Comparison of ENCODE assay signal across 10 cellular contexts in the genomic region with DNA sequence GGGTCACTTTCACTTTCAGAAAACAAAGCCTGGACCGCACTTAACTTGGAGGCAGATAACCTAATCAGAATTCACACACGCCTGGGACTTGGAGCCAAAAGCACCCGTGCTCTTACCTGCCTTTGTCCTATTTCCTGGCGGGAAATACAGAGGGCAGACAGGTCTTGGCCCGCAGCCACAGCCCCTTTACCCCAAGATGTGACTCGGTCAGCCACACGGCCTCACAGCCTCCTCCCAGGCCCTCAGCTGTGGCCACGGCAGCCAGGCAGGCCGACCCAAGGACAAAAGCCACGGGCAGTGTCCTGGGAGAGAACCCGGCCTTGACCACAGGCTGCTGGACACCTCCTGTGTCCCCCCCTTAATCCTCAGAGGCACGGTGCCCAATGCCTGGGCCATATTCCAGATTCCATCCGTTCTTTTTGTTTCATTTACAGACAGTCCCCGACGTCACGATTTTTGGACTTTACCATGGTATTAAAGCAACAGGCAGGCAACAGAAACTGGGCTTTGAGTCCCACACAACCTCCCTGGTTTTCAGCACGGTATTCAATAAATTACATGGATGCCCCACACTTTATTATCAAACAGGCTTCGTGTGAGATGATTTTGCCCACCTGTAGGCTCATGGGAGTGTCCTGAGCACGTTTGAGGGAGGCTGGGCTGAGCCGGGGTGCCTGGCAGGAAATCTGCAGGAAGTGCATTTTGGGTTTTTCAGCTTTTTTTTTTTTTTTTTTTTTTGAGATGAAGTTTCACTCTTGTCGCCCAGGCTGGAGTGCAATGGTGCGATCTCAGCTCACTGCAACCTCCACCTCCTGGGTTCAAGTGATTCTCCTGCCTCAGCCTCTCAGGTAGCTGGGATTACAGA. TPM values are rescaled to one million over a fixed set of nuclear protein-coding genes. Genes with fewer than 3 reads are reported as not detected.
DNase-seq lines count a peak whose midpoint lies in the region; ATAC-seq, FAIRE-seq and TF ChIP-seq lines count a peak whose summit lies in the region.
"Had no signal": no experiment of that assay in that cellular context is flagged by ENCODE, and none has a peak within 500 bp of the region (broad histone marks: within the 10 kb centered on the region; RNA-seq: fewer than 3 reads in every experiment).

No MANE protein-coding gene starts in this region.

- no peaks in the 10 kb centered on the region for H3K9me3 Mint-ChIP-seq in WTC11
- H3K9me3 Mint-ChIP-seq: memory B cell had no signal

- intact Hi-C loops in head of caudate nucleus (cut with DNase I) (no loop called here), posterior cingulate gyrus (cut with DNase I) (no loop called here)

- DNase-seq in WTC11 (ENCODE audit: low spot score) (no peak), head of caudate nucleus (peak in 34 of 42 donors; percentile 12 to 70 (median 39)), posterior cingulate gyrus (peak in 6 of 10 donors; percentile 25 to 86 (median 38)), GM12892 (ENCODE audit: insufficient read length) (no peak), germinal center (ENCODE audit: low spot score) (no peak)
- DNase-seq: activated gamma-delta T cell treated with Interleukin-2 at 50 U/mL for 16 hours had no signal

- H3K27ac Mint-ChIP-seq in WTC11, result peak overlapping the region; percentile 42; the same call in 1 of the 2 replicates
- H3K27ac Mint-ChIP-seq: memory B cell had no signal

- ATAC-seq in WTC11, result no peak
- no peak for ATAC-seq in GM19455 (IDR thresholded peaks at IDR 0.05; ENCODE audit: unreplicated experiment)
- ATAC-seq in GM21381 (IDR thresholded peaks at IDR 0.05; ENCODE audit: unreplicated experiment), result no peak

- no peaks in the 10 kb centered on the region for H4K20me1 ChIP-seq in BLaER1

- peak overlapping the region; percentile 47 for H3K4me2 ChIP-seq in BLaER1

- H3K4me3 ChIP-seq in BLaER1, result no peak overlapping the region

- H3K36me3 Mint-ChIP-seq in WTC11, result no peaks in the 10 kb centered on the region
- H3K36me3 Mint-ChIP-seq: memory B cell had no signal

- POLR2A ChIA-PET in WTC11 (lab: Charles Lee), result no interaction called here

- H3K27ac ChIP-seq in BLaER1, result no peak overlapping the region

- CTCF ChIA-PET in WTC11 (lab: Charles Lee), result interaction anchor here (0.7 to 1.6 kb wide), 2 partner anchors 30 to 852 kb away, joined by 3 to 4 read pairs; a partner anchor contains a TSS

- no peak for FAIRE-seq in GM12892 (lab: Jason Lieb, UNC)

- peaks cover 23% of the 10 kb centered on the region for H3K4me1 ChIP-seq in BLaER1

- no peak for TF ChIP-seq POLR2A in GM12892 (IDR thresholded peaks at IDR 0.05; ENCODE audit: low read depth, low read length)

- peaks cover 8% of the 10 kb centered on the region for H3K4me1 Mint-ChIP-seq in WTC11
- H3K4me1 Mint-ChIP-seq: memory B cell had no signal

- H3K27me3 ChIP-seq in BLaER1, result no peaks in the 10 kb centered on the region

- H3K36me3 ChIP-seq in BLaER1, result no peaks in the 10 kb centered on the region

- no peak overlapping the region for H3K9ac ChIP-seq in BLaER1

- H3K27me3 Mint-ChIP-seq in WTC11 (ENCODE audit: low read depth), result no peaks in the 10 kb centered on the region

- H3K9me3 ChIP-seq in BLaER1, result no peaks in the 10 kb centered on the region

- H3K4me3 Mint-ChIP-seq in WTC11, result no peak overlapping the region
- H3K4me3 Mint-ChIP-seq: memory B cell had no signal

- no peak for TF ChIP-seq CTCF in WTC11 (IDR thresholded peaks at IDR 0.05)

TF ChIP-seq in WTC11, 78 proteins besides CTCF, POLR2A, EP300 and RAD21 (continues in another document):
- TF ChIP-seq, protein P1, sequence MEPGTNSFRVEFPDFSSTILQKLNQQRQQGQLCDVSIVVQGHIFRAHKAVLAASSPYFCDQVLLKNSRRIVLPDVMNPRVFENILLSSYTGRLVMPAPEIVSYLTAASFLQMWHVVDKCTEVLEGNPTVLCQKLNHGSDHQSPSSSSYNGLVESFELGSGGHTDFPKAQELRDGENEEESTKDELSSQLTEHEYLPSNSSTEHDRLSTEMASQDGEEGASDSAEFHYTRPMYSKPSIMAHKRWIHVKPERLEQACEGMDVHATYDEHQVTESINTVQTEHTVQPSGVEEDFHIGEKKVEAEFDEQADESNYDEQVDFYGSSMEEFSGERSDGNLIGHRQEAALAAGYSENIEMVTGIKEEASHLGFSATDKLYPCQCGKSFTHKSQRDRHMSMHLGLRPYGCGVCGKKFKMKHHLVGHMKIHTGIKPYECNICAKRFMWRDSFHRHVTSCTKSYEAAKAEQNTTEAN (CRISPR knock-in tag; IDR thresholded peaks at IDR 0.05), result no peak
- TF ChIP-seq, protein P2, sequence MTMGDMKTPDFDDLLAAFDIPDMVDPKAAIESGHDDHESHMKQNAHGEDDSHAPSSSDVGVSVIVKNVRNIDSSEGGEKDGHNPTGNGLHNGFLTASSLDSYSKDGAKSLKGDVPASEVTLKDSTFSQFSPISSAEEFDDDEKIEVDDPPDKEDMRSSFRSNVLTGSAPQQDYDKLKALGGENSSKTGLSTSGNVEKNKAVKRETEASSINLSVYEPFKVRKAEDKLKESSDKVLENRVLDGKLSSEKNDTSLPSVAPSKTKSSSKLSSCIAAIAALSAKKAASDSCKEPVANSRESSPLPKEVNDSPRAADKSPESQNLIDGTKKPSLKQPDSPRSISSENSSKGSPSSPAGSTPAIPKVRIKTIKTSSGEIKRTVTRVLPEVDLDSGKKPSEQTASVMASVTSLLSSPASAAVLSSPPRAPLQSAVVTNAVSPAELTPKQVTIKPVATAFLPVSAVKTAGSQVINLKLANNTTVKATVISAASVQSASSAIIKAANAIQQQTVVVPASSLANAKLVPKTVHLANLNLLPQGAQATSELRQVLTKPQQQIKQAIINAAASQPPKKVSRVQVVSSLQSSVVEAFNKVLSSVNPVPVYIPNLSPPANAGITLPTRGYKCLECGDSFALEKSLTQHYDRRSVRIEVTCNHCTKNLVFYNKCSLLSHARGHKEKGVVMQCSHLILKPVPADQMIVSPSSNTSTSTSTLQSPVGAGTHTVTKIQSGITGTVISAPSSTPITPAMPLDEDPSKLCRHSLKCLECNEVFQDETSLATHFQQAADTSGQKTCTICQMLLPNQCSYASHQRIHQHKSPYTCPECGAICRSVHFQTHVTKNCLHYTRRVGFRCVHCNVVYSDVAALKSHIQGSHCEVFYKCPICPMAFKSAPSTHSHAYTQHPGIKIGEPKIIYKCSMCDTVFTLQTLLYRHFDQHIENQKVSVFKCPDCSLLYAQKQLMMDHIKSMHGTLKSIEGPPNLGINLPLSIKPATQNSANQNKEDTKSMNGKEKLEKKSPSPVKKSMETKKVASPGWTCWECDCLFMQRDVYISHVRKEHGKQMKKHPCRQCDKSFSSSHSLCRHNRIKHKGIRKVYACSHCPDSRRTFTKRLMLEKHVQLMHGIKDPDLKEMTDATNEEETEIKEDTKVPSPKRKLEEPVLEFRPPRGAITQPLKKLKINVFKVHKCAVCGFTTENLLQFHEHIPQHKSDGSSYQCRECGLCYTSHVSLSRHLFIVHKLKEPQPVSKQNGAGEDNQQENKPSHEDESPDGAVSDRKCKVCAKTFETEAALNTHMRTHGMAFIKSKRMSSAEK (CRISPR knock-in tag; IDR thresholded peaks at IDR 0.05; ENCODE audit: borderline replicate concordance), result no peak
- TF ChIP-seq, protein P3, sequence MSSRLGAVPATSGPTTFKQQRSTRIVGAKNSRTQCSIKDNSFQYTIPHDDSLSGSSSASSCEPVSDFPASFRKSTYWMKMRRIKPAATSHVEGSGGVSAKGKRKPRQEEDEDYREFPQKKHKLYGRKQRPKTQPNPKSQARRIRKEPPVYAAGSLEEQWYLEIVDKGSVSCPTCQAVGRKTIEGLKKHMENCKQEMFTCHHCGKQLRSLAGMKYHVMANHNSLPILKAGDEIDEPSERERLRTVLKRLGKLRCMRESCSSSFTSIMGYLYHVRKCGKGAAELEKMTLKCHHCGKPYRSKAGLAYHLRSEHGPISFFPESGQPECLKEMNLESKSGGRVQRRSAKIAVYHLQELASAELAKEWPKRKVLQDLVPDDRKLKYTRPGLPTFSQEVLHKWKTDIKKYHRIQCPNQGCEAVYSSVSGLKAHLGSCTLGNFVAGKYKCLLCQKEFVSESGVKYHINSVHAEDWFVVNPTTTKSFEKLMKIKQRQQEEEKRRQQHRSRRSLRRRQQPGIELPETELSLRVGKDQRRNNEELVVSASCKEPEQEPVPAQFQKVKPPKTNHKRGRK (CRISPR knock-in tag; IDR thresholded peaks at IDR 0.05; ENCODE audit: borderline replicate concordance), result no peak
- TF ChIP-seq CREB1 (CRISPR knock-in tag; IDR thresholded peaks at IDR 0.05) (no peak), SMAD4 (CRISPR knock-in tag; IDR thresholded peaks at IDR 0.05) (no peak), NFYB (CRISPR knock-in tag; conservative IDR thresholded peaks at IDR 0.05; ENCODE audit: low read depth) (no peak), ZNF232 (CRISPR knock-in tag; IDR thresholded peaks at IDR 0.05) (no peak), FOXK1 (CRISPR knock-in tag; IDR thresholded peaks at IDR 0.05) (no peak)
- TF ChIP-seq, protein P4, sequence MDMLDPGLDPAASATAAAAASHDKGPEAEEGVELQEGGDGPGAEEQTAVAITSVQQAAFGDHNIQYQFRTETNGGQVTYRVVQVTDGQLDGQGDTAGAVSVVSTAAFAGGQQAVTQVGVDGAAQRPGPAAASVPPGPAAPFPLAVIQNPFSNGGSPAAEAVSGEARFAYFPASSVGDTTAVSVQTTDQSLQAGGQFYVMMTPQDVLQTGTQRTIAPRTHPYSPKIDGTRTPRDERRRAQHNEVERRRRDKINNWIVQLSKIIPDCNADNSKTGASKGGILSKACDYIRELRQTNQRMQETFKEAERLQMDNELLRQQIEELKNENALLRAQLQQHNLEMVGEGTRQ (CRISPR knock-in tag; IDR thresholded peaks at IDR 0.05), result no peak
- TF ChIP-seq, protein P5, sequence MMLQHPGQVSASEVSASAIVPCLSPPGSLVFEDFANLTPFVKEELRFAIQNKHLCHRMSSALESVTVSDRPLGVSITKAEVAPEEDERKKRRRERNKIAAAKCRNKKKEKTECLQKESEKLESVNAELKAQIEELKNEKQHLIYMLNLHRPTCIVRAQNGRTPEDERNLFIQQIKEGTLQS (CRISPR knock-in tag; conservative IDR thresholded peaks at IDR 0.05), result no peak
- TF ChIP-seq, protein P6, sequence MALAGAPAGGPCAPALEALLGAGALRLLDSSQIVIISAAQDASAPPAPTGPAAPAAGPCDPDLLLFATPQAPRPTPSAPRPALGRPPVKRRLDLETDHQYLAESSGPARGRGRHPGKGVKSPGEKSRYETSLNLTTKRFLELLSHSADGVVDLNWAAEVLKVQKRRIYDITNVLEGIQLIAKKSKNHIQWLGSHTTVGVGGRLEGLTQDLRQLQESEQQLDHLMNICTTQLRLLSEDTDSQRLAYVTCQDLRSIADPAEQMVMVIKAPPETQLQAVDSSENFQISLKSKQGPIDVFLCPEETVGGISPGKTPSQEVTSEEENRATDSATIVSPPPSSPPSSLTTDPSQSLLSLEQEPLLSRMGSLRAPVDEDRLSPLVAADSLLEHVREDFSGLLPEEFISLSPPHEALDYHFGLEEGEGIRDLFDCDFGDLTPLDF (CRISPR knock-in tag; IDR thresholded peaks at IDR 0.05), result no peak

RNA-seq across cellular contexts. Expression of a gene that starts 30.0 kb away (rescaled TPM):
- 91.6 to 97.7 TPM (median 93.9 TPM) in 3 replicates for total RNA-seq in WTC11 (2021)
- polyA plus RNA-seq in GM12892 (2012; ENCODE audit: missing spikeins), result 8.3 TPM

RNA-seq across cellular contexts. Expression of a gene that starts 34.9 kb away (rescaled TPM):
- 15.1 to 16.3 TPM (median 15.2 TPM) in 3 replicates for total RNA-seq in WTC11 (2021)
- polyA plus RNA-seq in GM12892 (2012; ENCODE audit: missing spikeins), result 0.25 TPM

RNA-seq across cellular contexts. Expression of a gene that starts 35.7 kb away (rescaled TPM):
- total RNA-seq in WTC11 (2021), result 89.8 to 96.1 TPM (median 90.4 TPM) in 3 replicates
- 0.45 TPM for polyA plus RNA-seq in GM12892 (2012; ENCODE audit: missing spikeins)

Comparison
In these comparisons a context has a peak if more than half of its experiments do, and no peak if none do; other contexts are left out.
1. DNase-seq: peak in head of caudate nucleus (34 of 42) and posterior cingulate gyrus (6 of 10); none in WTC11 (single experiment), GM12892 (single experiment) and germinal center (single experiment).